In the genomic region with DNA sequence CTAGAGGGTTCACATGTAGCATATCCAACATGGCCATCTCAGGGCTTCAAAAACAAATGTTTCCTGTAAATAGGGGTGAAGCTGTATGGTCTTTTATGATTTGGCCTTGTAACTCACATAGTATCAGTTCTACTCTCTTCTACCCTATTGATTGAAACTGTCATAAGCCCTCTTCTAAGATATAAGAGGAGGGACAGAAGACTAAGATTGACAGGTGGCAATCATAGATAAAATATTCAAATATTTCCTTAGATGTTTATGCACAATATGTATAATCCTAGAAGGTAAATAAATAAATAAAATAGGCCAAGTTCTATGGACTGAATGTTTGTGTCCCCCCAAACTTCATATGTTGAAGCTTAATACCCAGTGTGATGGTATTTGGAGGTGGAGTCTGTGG, we compare ENCODE assay signal across 11 cellular contexts. TPM values are rescaled to one million over a fixed set of nuclear protein-coding genes. Genes with fewer than 3 reads are reported as not detected.
"Had no signal": no experiment of that assay in that cellular context is flagged by ENCODE, and none has a peak within 500 bp of the region (broad histone marks: within the 10 kb centered on the region; RNA-seq: fewer than 3 reads in every experiment).

No MANE protein-coding gene starts in this region.

- H2AFZ ChIP-seq: GM23248, GM23338 had no signal

- ATAC-seq: GM23338, HCT116 had no signal

- DNase-seq: GM23248, GOT3, H7, H9, HCEC 1CT, HFFc6 had no signal

- H3K9me3 ChIP-seq: HAP-1 had no signal

- H3K27ac ChIP-seq: GM23248 had no signal

- H3K9ac ChIP-seq: GM23248 had no signal

- H3K36me3 ChIP-seq: HAP-1 had no signal

- H3K4me3 ChIP-seq: GM23248, GM23338, HAP-1 had no signal

- FAIRE-seq: H1, H54 had no signal

RNA-seq across cellular contexts. Expression of gene BEX2, which starts 58.7 kb away (rescaled TPM):
- total RNA-seq: GM23248, HFFc6 had no signal
- polyA plus RNA-seq: GM23248 had no signal
